11 cellular contexts compared by ENCODE assay signal in the genomic region with DNA sequence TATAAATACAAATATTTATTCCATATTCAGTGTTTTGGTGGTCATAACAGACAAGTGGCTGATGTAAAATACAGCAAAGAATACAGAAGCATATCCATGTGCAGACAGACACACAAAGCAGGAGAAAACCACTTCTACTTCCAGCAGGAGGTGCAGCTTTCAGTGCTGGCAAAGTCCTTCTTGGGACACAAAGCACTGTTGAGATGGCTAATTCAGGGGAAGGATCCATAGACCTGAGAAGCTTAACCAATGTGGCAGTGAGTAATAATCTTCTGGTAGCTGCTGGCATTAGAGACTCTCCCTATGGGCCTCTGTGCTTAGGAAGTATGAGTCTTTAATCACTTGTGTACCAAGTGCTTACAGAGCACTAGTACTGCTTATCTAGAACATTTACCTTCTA. TPM values are rescaled to one million over a fixed set of nuclear protein-coding genes. Genes with fewer than 3 reads are reported as not detected.
DNase-seq lines count a peak whose midpoint lies in the region; ATAC-seq and TF ChIP-seq lines count a peak whose summit lies in the region.
"Had no signal": no experiment of that assay in that cellular context is flagged by ENCODE, and none has a peak within 500 bp of the region (broad histone marks: within the 10 kb centered on the region; RNA-seq: fewer than 3 reads in every experiment).

No MANE protein-coding gene starts in this region.

- H3K27me3 ChIP-seq in parathyroid adenoma (ENCODE audit: control insufficient read depth, insufficient read depth, low read length) = no peaks in the 10 kb centered on the region

- H3K9ac ChIP-seq in parathyroid adenoma = no peak overlapping the region

- no peak for TF ChIP-seq POLR2A in erythroblast (IDR thresholded peaks at IDR 0.05; ENCODE audit: low read length)

- intact Hi-C loops in left ventricle myocardium superior (cut with micrococcal nuclease) = no loop called here

- H3K4me2 ChIP-seq in parathyroid adenoma (ENCODE audit: low read length) = no peak overlapping the region

- no peaks in the 10 kb centered on the region for H3K9me3 ChIP-seq in parathyroid adenoma (ENCODE audit: control insufficient read depth, low read length)

- no peak for ATAC-seq in left ventricle myocardium superior
- ATAC-seq in HG03520 (IDR thresholded peaks at IDR 0.05; ENCODE audit: unreplicated experiment) = no peak
- ATAC-seq: stimulated activated naive CD8-positive, alpha-beta T cell treated with anti-CD3 and anti-CD28 coated beads, Interleukin-15, amount 100 ng/mL, for 72 hours had no signal

- no peak overlapping the region for H3K27ac ChIP-seq in parathyroid adenoma

- H3K79me2 ChIP-seq in parathyroid adenoma = no peaks in the 10 kb centered on the region

- H3K4me3 ChIP-seq in parathyroid adenoma (ENCODE audit: low read depth, low read length) = no peak overlapping the region

- TF ChIP-seq CTCF in parathyroid adenoma (IDR thresholded peaks at IDR 0.05) = peak; percentile 38

- no peaks in the 10 kb centered on the region for H3K36me3 ChIP-seq in parathyroid adenoma (ENCODE audit: control insufficient read depth, insufficient read depth, low read length)

- DNase-seq in GDM1 (lab: John Stamatoyannopoulos, UW) (peak; percentile 9), NCI-H69 (lab: John Stamatoyannopoulos, UW) (peak; percentile 79), erythroblast (lab: John Stamatoyannopoulos, UW) (peak; percentile 5 to 10), left ventricle myocardium superior (no peak)
- no peak for DNase-seq in activated CD4-positive, CD25-positive, alpha-beta regulatory T cell (lab: John Stamatoyannopoulos, UW)
- DNase-seq: activated T-cell treated with anti-CD3 and anti-CD28 coated beads, Interleukin-2, amount 50 U/mL, for 48 hours; effector CD8-positive, alpha-beta T cell; NCI-H2107; stimulated activated naive CD8-positive, alpha-beta T cell treated with anti-CD3 and anti-CD28 coated beads, Interleukin-15, amount 100 ng/mL, for 72 hours had no signal

- H2AFZ ChIP-seq in parathyroid adenoma = no peak overlapping the region

- H3K4me1 ChIP-seq in parathyroid adenoma = no peaks in the 10 kb centered on the region

RNA-seq across cellular contexts. Expression of a gene that starts 26.8 kb away (rescaled TPM):
- total RNA-seq in left ventricle myocardium superior = 16.7 TPM

RNA-seq across cellular contexts. Expression of a gene that starts 42.6 kb away (rescaled TPM):
- total RNA-seq in left ventricle myocardium superior = 7.9 TPM

Comparison
In these comparisons a context has a peak if more than half of its experiments do, and no peak if none do; other contexts are left out.
1. DNase-seq: peak in GDM1 (single experiment), NCI-H69 (single experiment) and erythroblast (2 of 2); none in left ventricle myocardium superior (single experiment) and activated CD4-positive, CD25-positive, alpha-beta regulatory T cell (0 of 4).